In genomic region chr2:567865-568638, GRCh38 we compare ENCODE assay signal across 13 cellular contexts.
A peak's percentile ranks its signal among the peaks of the same experiment; 100 is the strongest.
DNase-seq lines count a peak whose midpoint lies in the region; ATAC-seq and TF ChIP-seq lines count a peak whose summit lies in the region.
"Had no signal": no experiment of that assay in that cellular context is flagged by ENCODE, and none has a peak within 500 bp of the region (broad histone marks: within the 10 kb centered on the region; RNA-seq: fewer than 3 reads in every experiment).

No MANE protein-coding gene starts in this region.

- no peaks in the 10 kb centered on the region for H3K27me3 Mint-ChIP-seq in Calu3 (ENCODE audit: unreplicated experiment)

- peak overlapping the region; percentile 44 for H3K27ac Mint-ChIP-seq in Calu3 (ENCODE audit: unreplicated experiment)
- H3K27ac Mint-ChIP-seq: T-helper 1 cell treated with Interleukin-12 subunit alpha and Interleukin-12 subunit beta and Interleukin-4 antibody, amounts not matched to agents 30 μg/mL and 1 μg/mL, for 36 hours had no signal

- WGBS in heart left ventricle, 4 donors = 68 to 75% (median 71%) methylated on average over 27 of the region's 27 CpGs

- peaks cover 11% of the 10 kb centered on the region for H3K4me1 Mint-ChIP-seq in Calu3 (ENCODE audit: low read depth, unreplicated experiment)

- in situ Hi-C loops in gastrocnemius medialis (cut with MboI; ENCODE audit: low sequenced_read_pairs in 4 of 4) = no loop called here

- H3K9me3 Mint-ChIP-seq in Calu3 (ENCODE audit: low read depth, unreplicated experiment) = peaks cover 15% of the 10 kb centered on the region

- H3K9me3 ChIP-seq in SK-N-MC (ENCODE audit: low read depth, low read length) (no peaks in the 10 kb centered on the region), heart left ventricle (peaks cover 0 to 24% (median 5%) of the 10 kb centered on the region in 12 donors), gastrocnemius medialis (no peaks in the 10 kb centered on the region)
- H3K9me3 ChIP-seq: lower lobe of right lung had no signal

- H3K27ac ChIP-seq in SK-N-MC (no peak overlapping the region), heart left ventricle (peak overlapping the region in 1 of 12 donors; percentile 9), gastrocnemius medialis (peak overlapping the region in 2 of 4 donors; percentile 38)
- H3K27ac ChIP-seq: lower lobe of right lung had no signal

- TF ChIP-seq CTCF in Calu3 (IDR thresholded peaks at IDR 0.05; ENCODE audit: unreplicated experiment) = no peak
- TF ChIP-seq CTCF in heart left ventricle (IDR thresholded peaks at IDR 0.05) = no peak
- TF ChIP-seq CTCF in gastrocnemius medialis (IDR thresholded peaks at IDR 0.05 in 4 of 5, conservative IDR thresholded peaks at IDR 0.05 in 1 of 5) = no peak

- no peaks in the 10 kb centered on the region for H3K36me3 Mint-ChIP-seq in Calu3 (ENCODE audit: insufficient read depth, unreplicated experiment)

- peak overlapping the region; percentile 64 for H3K4me3 Mint-ChIP-seq in Calu3 (ENCODE audit: low read depth, unreplicated experiment)
- H3K4me3 Mint-ChIP-seq: T-helper 1 cell treated with Interleukin-12 subunit alpha and Interleukin-12 subunit beta and Interleukin-4 antibody, amounts not matched to agents 30 μg/mL and 1 μg/mL, for 36 hours had no signal

- DNase-seq in Calu3 = peak; percentile 33
- DNase-seq in SK-N-MC (ENCODE audit: low read depth, low spot score) = peak; percentile 22
- DNase-seq in heart left ventricle = peak in 3 of 5 donors; percentile 15 to 51 (median 40)
- DNase-seq in gastrocnemius medialis = peak; percentile 21 to 55
- no peak for DNase-seq in activated naive CD4-positive, alpha-beta T cell treated with Interleukin-2 at 50 U/mL for 16 hours
- no peak for DNase-seq in DMS53 treated with DMSO at 0.1 percent for 48 hours (lab: John Stamatoyannopoulos, UW; ENCODE audit: unreplicated experiment)
- no peak for DNase-seq in activated gamma-delta T cell treated with Interleukin-2 at 50 U/mL for 16 hours
- DNase-seq: activated T-cell treated with anti-CD3 and anti-CD28 coated beads, Interleukin-2, amount 50 U/mL, for 1 hour; DMS53; lower lobe of right lung; NCI-H226 had no signal

- ATAC-seq in heart left ventricle (peak; percentile 44 to 83 (median 68)), gastrocnemius medialis (peak; percentile 66 to 71), GM19035 (IDR thresholded peaks at IDR 0.05; ENCODE audit: unreplicated experiment) (no peak)

- intact Hi-C loops in Calu3 (cut with micrococcal nuclease; ENCODE audit: unreplicated experiment) = no loop called here
- intact Hi-C loops in heart left ventricle (cut with DNase I) = no loop called here
- intact Hi-C loops in gastrocnemius medialis (cut with DNase I; ENCODE audit: low total_unique reads) = no loop called here

- no peaks in the 10 kb centered on the region for H3K36me3 ChIP-seq in SK-N-MC (ENCODE audit: insufficient read depth, low read length)
- no peaks in the 10 kb centered on the region for H3K36me3 ChIP-seq in heart left ventricle
- no peaks in the 10 kb centered on the region for H3K36me3 ChIP-seq in gastrocnemius medialis
- H3K36me3 ChIP-seq: lower lobe of right lung had no signal

- peaks cover 0 to 18% (median 0%) of the 10 kb centered on the region in 9 donors for H3K27me3 ChIP-seq in heart left ventricle
- peaks cover 0 to 3% (median 0%) of the 10 kb centered on the region in 3 donors for H3K27me3 ChIP-seq in gastrocnemius medialis

- no TSS peak for BruUV-seq in Calu3 (replicated peaks; lab: Mats Ljungman, UMichigan)

- H3K4me1 ChIP-seq in heart left ventricle = no peaks in the 10 kb centered on the region
- no peaks in the 10 kb centered on the region for H3K4me1 ChIP-seq in gastrocnemius medialis
- H3K4me1 ChIP-seq: lower lobe of right lung had no signal

- CTCF ChIA-PET in Calu3 (lab: Charles Lee) = interaction anchor here (1.0 kb wide), 1 partner anchor 35 kb away, joined by 3 read pairs; no protein-coding TSS in a partner anchor

- TF ChIP-seq POLR2A in heart left ventricle (IDR thresholded peaks at IDR 0.05) (no peak), gastrocnemius medialis (IDR thresholded peaks at IDR 0.05) (no peak)

- H3K9ac ChIP-seq in SK-N-MC (ENCODE audit: insufficient read length) = no peak overlapping the region

- H3K4me3 ChIP-seq in SK-N-MC (peak overlapping the region; percentile 48), heart left ventricle (no peak overlapping the region), gastrocnemius medialis (no peak overlapping the region)
- H3K4me3 ChIP-seq: lower lobe of right lung had no signal

Comparison
In these comparisons a context has a peak if more than half of its experiments do, and no peak if none do; other contexts are left out.
1. DNase-seq: peak in Calu3 (single experiment), SK-N-MC (single experiment), heart left ventricle (3 of 5) and gastrocnemius medialis (2 of 2); none in activated naive CD4-positive, alpha-beta T cell treated with Interleukin-2 at 50 U/mL for 16 hours (single experiment), DMS53 treated with DMSO at 0.1 percent for 48 hours (single experiment) and activated gamma-delta T cell treated with Interleukin-2 at 50 U/mL for 16 hours (single experiment).